Comparison of ENCODE assay signal across 2 cellular contexts in the genomic region with DNA sequence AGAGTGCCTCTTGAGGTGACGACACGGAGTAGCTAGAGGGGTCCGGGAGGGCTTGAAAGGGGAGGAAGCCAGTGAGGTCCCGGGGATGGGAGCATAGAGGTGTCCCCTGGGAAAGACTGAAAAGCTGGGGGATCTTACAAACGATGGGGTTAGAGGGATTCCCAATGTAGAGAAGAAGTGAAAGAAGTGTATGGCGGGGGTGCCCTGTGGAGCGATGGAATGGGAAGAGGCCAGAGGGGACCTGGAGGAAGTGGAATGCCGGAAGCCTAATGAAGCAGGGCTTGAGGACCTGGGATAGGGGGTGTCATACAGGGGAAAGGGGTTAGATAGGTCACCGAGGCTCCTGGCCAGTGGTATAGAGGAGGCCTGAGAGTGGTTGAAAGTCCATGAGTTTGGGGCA.
TF ChIP-seq lines count a peak whose summit lies in the region.

No MANE protein-coding gene starts in this region.

TF ChIP-seq in SK-N-SH, 30 proteins besides CTCF, POLR2A, EP300 and RAD21:
- TF ChIP-seq PBX3 (IDR thresholded peaks at IDR 0.05) (no peak), MEF2A (IDR thresholded peaks at IDR 0.05; ENCODE audit: borderline replicate concordance, low read depth) (no peak), CHD2 (IDR thresholded peaks at IDR 0.05; ENCODE audit: low read length, partially characterized antibody) (no peak), FOSL2 (IDR thresholded peaks at IDR 0.05; ENCODE audit: borderline replicate concordance, low read depth) (no peak), TEAD4 (IDR thresholded peaks at IDR 0.05; ENCODE audit: borderline replicate concordance, insufficient read depth) (no peak), JUND (IDR thresholded peaks at IDR 0.05) (no peak), NFIC (IDR thresholded peaks at IDR 0.05; ENCODE audit: borderline replicate concordance) (no peak), FOXM1 (IDR thresholded peaks at IDR 0.05; ENCODE audit: low read depth) (no peak), SMC3 (IDR thresholded peaks at IDR 0.05; ENCODE audit: low read depth, low read length) (no peak), NRF1 (IDR thresholded peaks at IDR 0.05; ENCODE audit: low read depth, low read length) (no peak), REST (IDR thresholded peaks at IDR 0.05; ENCODE audit: low read depth, low read length) (no peak), ELF1 (IDR thresholded peaks at IDR 0.05) (no peak), FOXJ3 (CRISPR knock-in tag; IDR thresholded peaks at IDR 0.05) (no peak)
- TF ChIP-seq, protein P1, sequence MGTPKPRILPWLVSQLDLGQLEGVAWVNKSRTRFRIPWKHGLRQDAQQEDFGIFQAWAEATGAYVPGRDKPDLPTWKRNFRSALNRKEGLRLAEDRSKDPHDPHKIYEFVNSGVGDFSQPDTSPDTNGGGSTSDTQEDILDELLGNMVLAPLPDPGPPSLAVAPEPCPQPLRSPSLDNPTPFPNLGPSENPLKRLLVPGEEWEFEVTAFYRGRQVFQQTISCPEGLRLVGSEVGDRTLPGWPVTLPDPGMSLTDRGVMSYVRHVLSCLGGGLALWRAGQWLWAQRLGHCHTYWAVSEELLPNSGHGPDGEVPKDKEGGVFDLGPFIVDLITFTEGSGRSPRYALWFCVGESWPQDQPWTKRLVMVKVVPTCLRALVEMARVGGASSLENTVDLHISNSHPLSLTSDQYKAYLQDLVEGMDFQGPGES (IDR thresholded peaks at IDR 0.05; ENCODE audit: low read depth, low read length) = no peak
- TF ChIP-seq, protein P2, sequence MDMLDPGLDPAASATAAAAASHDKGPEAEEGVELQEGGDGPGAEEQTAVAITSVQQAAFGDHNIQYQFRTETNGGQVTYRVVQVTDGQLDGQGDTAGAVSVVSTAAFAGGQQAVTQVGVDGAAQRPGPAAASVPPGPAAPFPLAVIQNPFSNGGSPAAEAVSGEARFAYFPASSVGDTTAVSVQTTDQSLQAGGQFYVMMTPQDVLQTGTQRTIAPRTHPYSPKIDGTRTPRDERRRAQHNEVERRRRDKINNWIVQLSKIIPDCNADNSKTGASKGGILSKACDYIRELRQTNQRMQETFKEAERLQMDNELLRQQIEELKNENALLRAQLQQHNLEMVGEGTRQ (IDR thresholded peaks at IDR 0.05; ENCODE audit: borderline replicate concordance, low read depth, low read length) = no peak

TF ChIP-seq in SK-N-SH treated with all-trans-retinoic acid at 6 μM for 48 hours, 23 proteins besides CTCF, POLR2A, EP300 and RAD21:
- TF ChIP-seq, protein P3, sequence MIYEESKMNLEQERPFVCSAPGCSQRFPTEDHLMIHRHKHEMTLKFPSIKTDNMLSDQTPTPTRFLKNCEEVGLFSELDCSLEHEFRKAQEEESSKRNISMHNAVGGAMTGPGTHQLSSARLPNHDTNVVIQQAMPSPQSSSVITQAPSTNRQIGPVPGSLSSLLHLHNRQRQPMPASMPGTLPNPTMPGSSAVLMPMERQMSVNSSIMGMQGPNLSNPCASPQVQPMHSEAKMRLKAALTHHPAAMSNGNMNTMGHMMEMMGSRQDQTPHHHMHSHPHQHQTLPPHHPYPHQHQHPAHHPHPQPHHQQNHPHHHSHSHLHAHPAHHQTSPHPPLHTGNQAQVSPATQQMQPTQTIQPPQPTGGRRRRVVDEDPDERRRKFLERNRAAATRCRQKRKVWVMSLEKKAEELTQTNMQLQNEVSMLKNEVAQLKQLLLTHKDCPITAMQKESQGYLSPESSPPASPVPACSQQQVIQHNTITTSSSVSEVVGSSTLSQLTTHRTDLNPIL (CRISPR knock-in tag; IDR thresholded peaks at IDR 0.05; ENCODE audit: low read depth) = no peak
- no peak for TF ChIP-seq OSR1 (CRISPR knock-in tag; IDR thresholded peaks at IDR 0.05)
- TF ChIP-seq ESRRG (CRISPR knock-in tag; IDR thresholded peaks at IDR 0.05) = no peak
- no peak for TF ChIP-seq ZFP30 (CRISPR knock-in tag; IDR thresholded peaks at IDR 0.05)
TF ChIP-seq in SK-N-SH treated with all-trans-retinoic acid at 6 μM for 48 hours: peak in this region for 0.
